ENCODE assay signal across 19 cellular contexts in genomic region chr9:70535546-70536323, GRCh38.
"Had no signal": no experiment of that assay in that cellular context is flagged by ENCODE, and none has a peak within 500 bp of the region (broad histone marks: within the 10 kb centered on the region; RNA-seq: fewer than 3 reads in every experiment).

No MANE protein-coding gene starts in this region.

- H3K36me3 Mint-ChIP-seq: activated naive CD4-positive, alpha-beta T cell treated with anti-CD3 and anti-CD28 coated beads, Interleukin-2, amount 50 U/mL, for 24 hours; memory B cell; stimulated activated naive B cell treated with anti-CD40 and anti-IgM and Interleukin-4, amounts not matched to agents 10 μg/mL and 1 μg/mL and 100 μg/mL, for 72 hours had no signal

- H3K9me3 Mint-ChIP-seq: activated naive CD4-positive, alpha-beta T cell treated with anti-CD3 and anti-CD28 coated beads, Interleukin-2, amount 50 U/mL, for 24 hours; effector memory CD8-positive, alpha-beta T cell; memory B cell; nephron; stimulated activated naive B cell treated with anti-CD40 and anti-IgM and Interleukin-4, amounts not matched to agents 10 μg/mL and 1 μg/mL and 100 μg/mL, for 72 hours had no signal

- H3K27me3 Mint-ChIP-seq: activated naive CD4-positive, alpha-beta T cell treated with anti-CD3 and anti-CD28 coated beads, Interleukin-2, amount 50 U/mL, for 24 hours had no signal

- DNase-seq: activated CD4-positive, alpha-beta T cell treated with anti-CD3 and anti-CD28 coated beads for 1 hour; activated gamma-delta T cell treated with Interleukin-2 at 50 U/mL for 16 hours; activated T-cell treated with anti-CD3 and anti-CD28 coated beads, Interleukin-2, amount 50 U/mL, for 1 hour; aorta; colonic mucosa; effector memory CD8-positive, alpha-beta T cell; esophagus squamous epithelium; head of caudate nucleus; hypothalamus; nucleus accumbens; stimulated activated CD4-positive, alpha-beta T cell treated with anti-CD3 and anti-CD28 coated beads, Interleukin-2, amount 100 ng/mL, for 48 hours; stimulated activated CD8-positive, alpha-beta memory T cell treated with anti-CD3 and anti-CD28 coated beads, Interleukin-4, amount 100 ng/mL, for 48 hours; stimulated activated naive B cell treated with anti-CD40 and anti-IgM and Interleukin-4, amounts not matched to agents 10 μg/mL and 1 μg/mL and 100 μg/mL, for 72 hours; transverse colon; uterus had no signal

- H3K4me1 Mint-ChIP-seq: memory B cell; stimulated activated naive B cell treated with anti-CD40 and anti-IgM and Interleukin-4, amounts not matched to agents 10 μg/mL and 1 μg/mL and 100 μg/mL, for 72 hours had no signal

- H3K4me3 Mint-ChIP-seq: activated naive CD4-positive, alpha-beta T cell treated with anti-CD3 and anti-CD28 coated beads, Interleukin-2, amount 50 U/mL, for 24 hours; brain; effector memory CD8-positive, alpha-beta T cell; memory B cell; nephron; stimulated activated naive B cell treated with anti-CD40 and anti-IgM and Interleukin-4, amounts not matched to agents 10 μg/mL and 1 μg/mL and 100 μg/mL, for 72 hours had no signal

- H3K27ac Mint-ChIP-seq: activated naive CD4-positive, alpha-beta T cell treated with anti-CD3 and anti-CD28 coated beads, Interleukin-2, amount 50 U/mL, for 24 hours; effector memory CD8-positive, alpha-beta T cell; memory B cell; nephron; stimulated activated naive B cell treated with anti-CD40 and anti-IgM and Interleukin-4, amounts not matched to agents 10 μg/mL and 1 μg/mL and 100 μg/mL, for 72 hours had no signal
